In genomic region chr17:19262650-19263620, GRCh38 we compare ENCODE assay signal across 13 cellular contexts. TPM values are rescaled to one million over a fixed set of nuclear protein-coding genes. Genes with fewer than 3 reads are reported as not detected.
DNase-seq lines count a peak whose midpoint lies in the region; ATAC-seq and TF ChIP-seq lines count a peak whose summit lies in the region.
"Had no signal": no experiment of that assay in that cellular context is flagged by ENCODE, and none has a peak within 500 bp of the region (broad histone marks: within the 10 kb centered on the region; RNA-seq: fewer than 3 reads in every experiment).

No MANE protein-coding gene starts in this region.

- H3K4me1 Mint-ChIP-seq in type B pancreatic cell (ENCODE audit: unreplicated experiment) = peaks cover 55% of the 10 kb centered on the region

- no peaks in the 10 kb centered on the region for H3K27me3 ChIP-seq in lung (ENCODE audit: control insufficient read depth, insufficient read depth)

- H3K9me3 ChIP-seq in lung (ENCODE audit: control insufficient read depth in 2 of 2, insufficient read depth in 1 of 2, low read length in 1 of 2) = no peaks in the 10 kb centered on the region

- H3K36me3 Mint-ChIP-seq in activated naive CD4-positive, alpha-beta T cell treated with anti-CD3 and anti-CD28 coated beads, Interleukin-2, amount 50 U/mL, for 72 hours = peaks cover 0 to 5% of the 10 kb centered on the region in 2 donors
- peaks cover 4% of the 10 kb centered on the region for H3K36me3 Mint-ChIP-seq in type B pancreatic cell

- ATAC-seq in activated naive CD4-positive, alpha-beta T cell treated with anti-CD3 and anti-CD28 coated beads, Interleukin-2, amount 50 U/mL, for 72 hours = peak; percentile 61 to 80
- no peak for ATAC-seq in lung (ENCODE audit: insufficient read depth, low FRiP score)
- ATAC-seq in HG03159 (IDR thresholded peaks at IDR 0.05; ENCODE audit: unreplicated experiment) = no peak
- ATAC-seq in HG02852 (IDR thresholded peaks at IDR 0.05; ENCODE audit: unreplicated experiment) = no peak

- H3K4me3 ChIP-seq in lung = no peak overlapping the region

- H3K4me3 Mint-ChIP-seq in type B pancreatic cell = peak overlapping the region; percentile 72
- H3K4me3 Mint-ChIP-seq: T-helper 1 cell treated with Interleukin-12 subunit alpha and Interleukin-12 subunit beta and Interleukin-4 antibody, amounts not matched to agents 30 μg/mL and 1 μg/mL, for 36 hours had no signal

- H3K27me3 Mint-ChIP-seq in type B pancreatic cell = no peaks in the 10 kb centered on the region

- H3K9me3 Mint-ChIP-seq in activated naive CD4-positive, alpha-beta T cell treated with anti-CD3 and anti-CD28 coated beads, Interleukin-2, amount 50 U/mL, for 72 hours = no peaks in the 10 kb centered on the region
- H3K9me3 Mint-ChIP-seq in type B pancreatic cell = no peaks in the 10 kb centered on the region
- H3K9me3 Mint-ChIP-seq: T-helper 1 cell treated with Interleukin-12 subunit alpha and Interleukin-12 subunit beta and Interleukin-4 antibody, amounts not matched to agents 30 μg/mL and 1 μg/mL, for 36 hours had no signal

- H3K36me3 ChIP-seq in lung (ENCODE audit: control insufficient read depth in 2 of 2, insufficient read depth in 2 of 2, low read length in 2 of 2) = peaks cover 0 to 2% of the 10 kb centered on the region in 2 donors

- no peak for DNase-seq in activated naive CD4-positive, alpha-beta T cell treated with anti-CD3 and anti-CD28 coated beads, Interleukin-2, amount 50 U/mL, for 72 hours (ENCODE audit: low spot score in 2 of 2)
- DNase-seq in activated naive CD4-positive, alpha-beta T cell (lab: John Stamatoyannopoulos, UW) = no peak
- peak; percentile 65 for DNase-seq in dermis blood vessel endothelial cell
- peak; percentile 50 for DNase-seq in lung (ENCODE audit: low spot score)
- DNase-seq in type B pancreatic cell (ENCODE audit: extremely low spot score, unreplicated experiment) = no peak
- DNase-seq in DMS 273 treated with DMSO at 0.1 percent for 48 hours (lab: John Stamatoyannopoulos, UW) = no peak
- DNase-seq: activated gamma-delta T cell, AML-193, GOT3, NCI-H524 treated with DMSO at 0.1 percent for 48 hours had no signal

- 49 to 78% methylated on average over 8 of the region's 8 CpGs for WGBS in lung, 2 donors

- no peak overlapping the region for H3K27ac Mint-ChIP-seq in activated naive CD4-positive, alpha-beta T cell treated with anti-CD3 and anti-CD28 coated beads, Interleukin-2, amount 50 U/mL, for 72 hours
- H3K27ac Mint-ChIP-seq in type B pancreatic cell = peak overlapping the region; percentile 94
- H3K27ac Mint-ChIP-seq: T-helper 1 cell treated with Interleukin-12 subunit alpha and Interleukin-12 subunit beta and Interleukin-4 antibody, amounts not matched to agents 30 μg/mL and 1 μg/mL, for 36 hours had no signal

- TF ChIP-seq CTCF in lung (IDR thresholded peaks at IDR 0.05; ENCODE audit: control extremely low read depth, extremely low read depth) (no peak), type B pancreatic cell (conservative IDR thresholded peaks at IDR 0.05) (no peak)

- H3K4me1 ChIP-seq in lung (ENCODE audit: control insufficient read depth in 2 of 2, insufficient read depth in 2 of 2, low read length in 2 of 2) = peaks cover 42 to 46% of the 10 kb centered on the region in 2 donors

- peak overlapping the region; percentile 78 to 94 for H3K27ac ChIP-seq in lung (ENCODE audit: low read depth in 1 of 2, low read length in 1 of 2)

RNA-seq across cellular contexts. Expression of gene EPN2, which starts 25.8 kb away (rescaled TPM):
- 1 to 10 TPM; 2.6 to 9.7 TPM for total RNA-seq in activated naive CD4-positive, alpha-beta T cell treated with anti-CD3 and anti-CD28 coated beads, Interleukin-2, amount 50 U/mL, for 72 hours
- total RNA-seq in dermis blood vessel endothelial cell (31.1 and 34.2 TPM in 2 replicates), lung (10 to 100 TPM; 51.0 to 73.7 TPM), type B pancreatic cell (ENCODE audit: low replicate concordance) (53.9 and 56.7 TPM in 2 replicates)
- 10 to 100 TPM; 16.7 to 23.8 TPM for polyA plus RNA-seq in lung

Comparison
In these comparisons a context has a peak if more than half of its experiments do, and no peak if none do; other contexts are left out.
1. ATAC-seq: peak in activated naive CD4-positive, alpha-beta T cell treated with anti-CD3 and anti-CD28 coated beads, Interleukin-2, amount 50 U/mL, for 72 hours (2 of 2); none in lung (single experiment), HG03159 (single experiment) and HG02852 (single experiment).
2. DNase-seq: peak in dermis blood vessel endothelial cell (single experiment) and lung (single experiment); none in activated naive CD4-positive, alpha-beta T cell treated with anti-CD3 and anti-CD28 coated beads, Interleukin-2, amount 50 U/mL, for 72 hours (0 of 2), activated naive CD4-positive, alpha-beta T cell (0 of 4), type B pancreatic cell (single experiment) and DMS 273 treated with DMSO at 0.1 percent for 48 hours (single experiment).